In genomic region chr19:1841209-1841924, GRCh38 we compare ENCODE assay signal across 1 cellular context.
TF ChIP-seq lines count a peak whose summit lies in the region.

No MANE protein-coding gene starts in this region.

TF ChIP-seq in K562, 482 proteins besides CTCF, POLR2A, EP300 and RAD21:
- TF ChIP-seq ZFX (CRISPR knock-in tag; IDR thresholded peaks at IDR 0.05) (peak; percentile 61), ZBTB7A (IDR thresholded peaks at IDR 0.05; ENCODE audit: borderline replicate concordance, control insufficient read depth, low read depth, low read length) (0 out of 2 replicates have a peak, but pooled peaks have one; percentile 6), XRCC5 (IDR thresholded peaks at IDR 0.05; ENCODE audit: low read depth, low read length) (no peak), ZNF589 (CRISPR knock-in tag; IDR thresholded peaks at IDR 0.05; ENCODE audit: low read depth) (no peak), ZNF41 (CRISPR knock-in tag; conservative IDR thresholded peaks at IDR 0.05) (no peak), PPARD (CRISPR knock-in tag; IDR thresholded peaks at IDR 0.05) (no peak), UBTF (IDR thresholded peaks at IDR 0.05; ENCODE audit: borderline replicate concordance in 1 of 2, low read depth in 2 of 2, low read length in 2 of 2) (0 out of 4 replicates have a peak, but pooled peaks of 1 of the 2 experiments have one; percentile 43), ZNF57 (CRISPR knock-in tag; IDR thresholded peaks at IDR 0.05) (no peak), HMBOX1 (IDR thresholded peaks at IDR 0.05) (no peak), ZNF830 (CRISPR knock-in tag; IDR thresholded peaks at IDR 0.05) (no peak), FOSL1 (tag; conservative IDR thresholded peaks at IDR 0.05) (no peak), ZC3H8 (IDR thresholded peaks at IDR 0.05) (no peak), HNRNPLL (IDR thresholded peaks at IDR 0.05; ENCODE audit: low read depth, low read length, poor library complexity, severe bottlenecking) (peak; percentile 96), RBBP5 (IDR thresholded peaks at IDR 0.05; ENCODE audit: borderline replicate concordance, insufficient read depth, low read length, poor library complexity, severe bottlenecking) (peak; percentile 57), SP1 (CRISPR knock-in tag; IDR thresholded peaks at IDR 0.05) (peak; percentile 58; the same call in 1 of the 2 replicates), MBD1 (CRISPR knock-in tag; IDR thresholded peaks at IDR 0.05) (0 out of 2 replicates have a peak, but pooled peaks have one; percentile 73), TAL1 (IDR thresholded peaks at IDR 0.05) (no peak), GATA2 (CRISPR knock-in tag; IDR thresholded peaks at IDR 0.05) (no peak), ZFP91 (CRISPR knock-in tag; IDR thresholded peaks at IDR 0.05) (peak; percentile 16; the same call in 1 of the 2 replicates), POLR2G (IDR thresholded peaks at IDR 0.05; ENCODE audit: low read depth, low read length) (peak; percentile 33), ZNF263 (CRISPR knock-in tag; IDR thresholded peaks at IDR 0.05; ENCODE audit: borderline replicate concordance) (peak; percentile 93), YBX1 (IDR thresholded peaks at IDR 0.05) (no peak)
- TF ChIP-seq, protein P1, sequence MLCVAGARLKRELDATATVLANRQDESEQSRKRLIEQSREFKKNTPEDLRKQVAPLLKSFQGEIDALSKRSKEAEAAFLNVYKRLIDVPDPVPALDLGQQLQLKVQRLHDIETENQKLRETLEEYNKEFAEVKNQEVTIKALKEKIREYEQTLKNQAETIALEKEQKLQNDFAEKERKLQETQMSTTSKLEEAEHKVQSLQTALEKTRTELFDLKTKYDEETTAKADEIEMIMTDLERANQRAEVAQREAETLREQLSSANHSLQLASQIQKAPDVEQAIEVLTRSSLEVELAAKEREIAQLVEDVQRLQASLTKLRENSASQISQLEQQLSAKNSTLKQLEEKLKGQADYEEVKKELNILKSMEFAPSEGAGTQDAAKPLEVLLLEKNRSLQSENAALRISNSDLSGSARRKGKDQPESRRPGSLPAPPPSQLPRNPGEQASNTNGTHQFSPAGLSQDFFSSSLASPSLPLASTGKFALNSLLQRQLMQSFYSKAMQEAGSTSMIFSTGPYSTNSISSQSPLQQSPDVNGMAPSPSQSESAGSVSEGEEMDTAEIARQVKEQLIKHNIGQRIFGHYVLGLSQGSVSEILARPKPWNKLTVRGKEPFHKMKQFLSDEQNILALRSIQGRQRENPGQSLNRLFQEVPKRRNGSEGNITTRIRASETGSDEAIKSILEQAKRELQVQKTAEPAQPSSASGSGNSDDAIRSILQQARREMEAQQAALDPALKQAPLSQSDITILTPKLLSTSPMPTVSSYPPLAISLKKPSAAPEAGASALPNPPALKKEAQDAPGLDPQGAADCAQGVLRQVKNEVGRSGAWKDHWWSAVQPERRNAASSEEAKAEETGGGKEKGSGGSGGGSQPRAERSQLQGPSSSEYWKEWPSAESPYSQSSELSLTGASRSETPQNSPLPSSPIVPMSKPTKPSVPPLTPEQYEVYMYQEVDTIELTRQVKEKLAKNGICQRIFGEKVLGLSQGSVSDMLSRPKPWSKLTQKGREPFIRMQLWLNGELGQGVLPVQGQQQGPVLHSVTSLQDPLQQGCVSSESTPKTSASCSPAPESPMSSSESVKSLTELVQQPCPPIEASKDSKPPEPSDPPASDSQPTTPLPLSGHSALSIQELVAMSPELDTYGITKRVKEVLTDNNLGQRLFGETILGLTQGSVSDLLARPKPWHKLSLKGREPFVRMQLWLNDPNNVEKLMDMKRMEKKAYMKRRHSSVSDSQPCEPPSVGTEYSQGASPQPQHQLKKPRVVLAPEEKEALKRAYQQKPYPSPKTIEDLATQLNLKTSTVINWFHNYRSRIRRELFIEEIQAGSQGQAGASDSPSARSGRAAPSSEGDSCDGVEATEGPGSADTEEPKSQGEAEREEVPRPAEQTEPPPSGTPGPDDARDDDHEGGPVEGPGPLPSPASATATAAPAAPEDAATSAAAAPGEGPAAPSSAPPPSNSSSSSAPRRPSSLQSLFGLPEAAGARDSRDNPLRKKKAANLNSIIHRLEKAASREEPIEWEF (CRISPR knock-in tag; IDR thresholded peaks at IDR 0.05) = no peak
- TF ChIP-seq, protein P2, sequence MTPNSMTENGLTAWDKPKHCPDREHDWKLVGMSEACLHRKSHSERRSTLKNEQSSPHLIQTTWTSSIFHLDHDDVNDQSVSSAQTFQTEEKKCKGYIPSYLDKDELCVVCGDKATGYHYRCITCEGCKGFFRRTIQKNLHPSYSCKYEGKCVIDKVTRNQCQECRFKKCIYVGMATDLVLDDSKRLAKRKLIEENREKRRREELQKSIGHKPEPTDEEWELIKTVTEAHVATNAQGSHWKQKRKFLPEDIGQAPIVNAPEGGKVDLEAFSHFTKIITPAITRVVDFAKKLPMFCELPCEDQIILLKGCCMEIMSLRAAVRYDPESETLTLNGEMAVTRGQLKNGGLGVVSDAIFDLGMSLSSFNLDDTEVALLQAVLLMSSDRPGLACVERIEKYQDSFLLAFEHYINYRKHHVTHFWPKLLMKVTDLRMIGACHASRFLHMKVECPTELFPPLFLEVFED (CRISPR knock-in tag; conservative IDR thresholded peaks at IDR 0.05) = no peak
- TF ChIP-seq, protein P3, sequence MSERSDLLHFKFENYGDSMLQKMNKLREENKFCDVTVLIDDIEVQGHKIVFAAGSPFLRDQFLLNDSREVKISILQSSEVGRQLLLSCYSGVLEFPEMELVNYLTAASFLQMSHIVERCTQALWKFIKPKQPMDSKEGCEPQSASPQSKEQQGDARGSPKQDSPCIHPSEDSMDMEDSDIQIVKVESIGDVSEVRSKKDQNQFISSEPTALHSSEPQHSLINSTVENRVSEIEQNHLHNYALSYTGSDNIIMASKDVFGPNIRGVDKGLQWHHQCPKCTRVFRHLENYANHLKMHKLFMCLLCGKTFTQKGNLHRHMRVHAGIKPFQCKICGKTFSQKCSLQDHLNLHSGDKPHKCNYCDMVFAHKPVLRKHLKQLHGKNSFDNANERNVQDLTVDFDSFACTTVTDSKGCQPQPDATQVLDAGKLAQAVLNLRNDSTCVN (CRISPR knock-in tag; IDR thresholded peaks at IDR 0.05) = no peak
- TF ChIP-seq, protein P4, sequence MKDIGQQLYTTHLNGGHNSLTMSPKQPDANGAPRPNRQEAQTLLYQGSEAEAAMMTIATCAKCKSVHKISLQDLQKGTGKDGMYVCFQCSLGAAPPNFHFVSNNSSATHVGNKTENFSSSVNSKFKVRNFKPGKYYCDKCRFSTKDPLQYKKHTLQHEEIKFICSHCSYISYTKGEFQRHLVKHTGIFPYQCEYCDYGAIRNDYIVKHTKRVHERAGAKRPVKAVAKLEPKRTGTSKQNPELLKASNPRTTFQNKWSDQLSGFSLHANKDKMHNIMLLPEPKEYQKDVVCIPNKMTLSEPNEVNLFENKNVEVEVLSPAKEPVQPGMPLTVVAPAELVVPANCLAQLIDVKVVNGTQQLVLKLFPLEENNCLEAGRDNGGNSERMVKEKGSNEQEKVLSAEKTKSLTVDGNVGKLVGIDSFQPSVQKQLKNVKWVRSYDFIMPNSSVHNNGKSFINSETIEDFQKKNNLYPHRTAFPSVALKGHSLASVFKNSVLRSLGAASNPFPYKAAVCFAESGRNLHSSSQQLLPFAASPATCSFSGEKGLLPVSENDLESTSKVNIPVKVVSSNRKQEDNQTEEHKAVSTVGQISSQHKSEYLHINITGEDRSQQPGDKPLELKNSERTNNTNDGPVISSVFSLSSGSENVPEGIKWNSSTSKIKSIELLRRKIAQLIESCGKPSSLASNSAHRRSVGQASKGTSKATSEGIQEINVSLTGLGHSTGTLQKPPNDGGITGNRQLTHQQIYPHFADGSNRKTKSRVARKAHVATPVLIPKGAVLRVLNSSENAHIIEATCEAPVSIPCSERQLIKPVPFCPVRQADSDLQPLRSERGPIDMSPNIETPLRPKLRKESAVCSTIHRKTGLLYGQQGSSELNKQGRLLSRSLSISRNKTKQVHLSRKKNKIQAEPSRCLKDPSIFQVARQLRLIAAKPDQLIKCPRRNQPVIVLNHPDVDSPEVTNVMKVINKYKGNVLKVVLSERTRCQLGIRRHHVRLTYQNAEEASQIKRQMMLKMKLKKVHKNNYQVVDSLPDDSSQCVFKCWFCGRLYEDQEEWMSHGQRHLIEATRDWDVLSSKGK (CRISPR knock-in tag; IDR thresholded peaks at IDR 0.05) = no peak
